ENCODE assay signal across 2 cellular contexts in genomic region chr12:104478396-104479140, GRCh38.
TF ChIP-seq lines count a peak whose summit lies in the region.

No MANE protein-coding gene starts in this region.

TF ChIP-seq in HepG2, 621 proteins besides CTCF, POLR2A, EP300 and RAD21 (continued from another document):
- TF ChIP-seq ZNF362 (CRISPR knock-in tag; IDR thresholded peaks at IDR 0.05; ENCODE audit: borderline replicate concordance) (no peak), MXD1 (CRISPR knock-in tag; IDR thresholded peaks at IDR 0.05) (no peak), ZNF775 (CRISPR knock-in tag; IDR thresholded peaks at IDR 0.05; ENCODE audit: borderline replicate concordance) (no peak), ELK4 (CRISPR knock-in tag; IDR thresholded peaks at IDR 0.05; ENCODE audit: borderline replicate concordance) (no peak), ZNF597 (CRISPR knock-in tag; IDR thresholded peaks at IDR 0.05) (no peak), NFIC (IDR thresholded peaks at IDR 0.05; ENCODE audit: low read length) (no peak), IRF9 (CRISPR knock-in tag; IDR thresholded peaks at IDR 0.05; ENCODE audit: borderline replicate concordance) (no peak), ZNF160 (CRISPR knock-in tag; IDR thresholded peaks at IDR 0.05) (no peak), DRAP1 (CRISPR knock-in tag; IDR thresholded peaks at IDR 0.05) (no peak), PRMT3 (CRISPR knock-in tag; IDR thresholded peaks at IDR 0.05; ENCODE audit: borderline replicate concordance, low read depth) (no peak), GATAD1 (CRISPR knock-in tag; IDR thresholded peaks at IDR 0.05) (no peak), TAF15 (IDR thresholded peaks at IDR 0.05; ENCODE audit: low read depth, low read length, poor library complexity, severe bottlenecking) (no peak), ZNF256 (CRISPR knock-in tag; conservative IDR thresholded peaks at IDR 0.05) (no peak), GABPB1 (CRISPR knock-in tag; IDR thresholded peaks at IDR 0.05) (no peak), ZNF709 (CRISPR knock-in tag; IDR thresholded peaks at IDR 0.05) (no peak), ZNF512B (CRISPR knock-in tag; IDR thresholded peaks at IDR 0.05; ENCODE audit: borderline replicate concordance) (no peak)
TF ChIP-seq in HepG2: peak in this region for 0.

TF ChIP-seq in SK-N-SH treated with all-trans-retinoic acid at 6 μM for 48 hours, 23 proteins besides CTCF, POLR2A, EP300 and RAD21 (continued from another document):
- TF ChIP-seq CREB5 (CRISPR knock-in tag; IDR thresholded peaks at IDR 0.05; ENCODE audit: low read depth) (no peak), ISL1 (CRISPR knock-in tag; IDR thresholded peaks at IDR 0.05) (no peak), ZC3H10 (CRISPR knock-in tag; IDR thresholded peaks at IDR 0.05) (no peak), BACH2 (CRISPR knock-in tag; IDR thresholded peaks at IDR 0.05; ENCODE audit: borderline replicate concordance) (no peak), ZNF70 (CRISPR knock-in tag; IDR thresholded peaks at IDR 0.05) (no peak), ZNF8 (CRISPR knock-in tag; IDR thresholded peaks at IDR 0.05) (no peak), ZFP30 (CRISPR knock-in tag; IDR thresholded peaks at IDR 0.05) (no peak), SNAI2 (CRISPR knock-in tag; IDR thresholded peaks at IDR 0.05) (no peak), GLIS3 (CRISPR knock-in tag; IDR thresholded peaks at IDR 0.05) (no peak)
